ENCODE assay signal across 1 cellular context in genomic region chr17:45311762-45312476, GRCh38.
TF ChIP-seq lines count a peak whose summit lies in the region.

No MANE protein-coding gene starts in this region.

TF ChIP-seq in HepG2, 621 proteins besides CTCF, POLR2A, EP300 and RAD21 (continued from another document and continues in another):
- TF ChIP-seq, protein P1, sequence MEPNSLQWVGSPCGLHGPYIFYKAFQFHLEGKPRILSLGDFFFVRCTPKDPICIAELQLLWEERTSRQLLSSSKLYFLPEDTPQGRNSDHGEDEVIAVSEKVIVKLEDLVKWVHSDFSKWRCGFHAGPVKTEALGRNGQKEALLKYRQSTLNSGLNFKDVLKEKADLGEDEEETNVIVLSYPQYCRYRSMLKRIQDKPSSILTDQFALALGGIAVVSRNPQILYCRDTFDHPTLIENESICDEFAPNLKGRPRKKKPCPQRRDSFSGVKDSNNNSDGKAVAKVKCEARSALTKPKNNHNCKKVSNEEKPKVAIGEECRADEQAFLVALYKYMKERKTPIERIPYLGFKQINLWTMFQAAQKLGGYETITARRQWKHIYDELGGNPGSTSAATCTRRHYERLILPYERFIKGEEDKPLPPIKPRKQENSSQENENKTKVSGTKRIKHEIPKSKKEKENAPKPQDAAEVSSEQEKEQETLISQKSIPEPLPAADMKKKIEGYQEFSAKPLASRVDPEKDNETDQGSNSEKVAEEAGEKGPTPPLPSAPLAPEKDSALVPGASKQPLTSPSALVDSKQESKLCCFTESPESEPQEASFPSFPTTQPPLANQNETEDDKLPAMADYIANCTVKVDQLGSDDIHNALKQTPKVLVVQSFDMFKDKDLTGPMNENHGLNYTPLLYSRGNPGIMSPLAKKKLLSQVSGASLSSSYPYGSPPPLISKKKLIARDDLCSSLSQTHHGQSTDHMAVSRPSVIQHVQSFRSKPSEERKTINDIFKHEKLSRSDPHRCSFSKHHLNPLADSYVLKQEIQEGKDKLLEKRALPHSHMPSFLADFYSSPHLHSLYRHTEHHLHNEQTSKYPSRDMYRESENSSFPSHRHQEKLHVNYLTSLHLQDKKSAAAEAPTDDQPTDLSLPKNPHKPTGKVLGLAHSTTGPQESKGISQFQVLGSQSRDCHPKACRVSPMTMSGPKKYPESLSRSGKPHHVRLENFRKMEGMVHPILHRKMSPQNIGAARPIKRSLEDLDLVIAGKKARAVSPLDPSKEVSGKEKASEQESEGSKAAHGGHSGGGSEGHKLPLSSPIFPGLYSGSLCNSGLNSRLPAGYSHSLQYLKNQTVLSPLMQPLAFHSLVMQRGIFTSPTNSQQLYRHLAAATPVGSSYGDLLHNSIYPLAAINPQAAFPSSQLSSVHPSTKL (CRISPR knock-in tag; IDR thresholded peaks at IDR 0.05), result peak; percentile 89
- TF ChIP-seq ZNF672 (CRISPR knock-in tag; IDR thresholded peaks at IDR 0.05) (no peak), ZFX (CRISPR knock-in tag; IDR thresholded peaks at IDR 0.05; ENCODE audit: low read depth) (peak; percentile 85), GABPB1 (CRISPR knock-in tag; IDR thresholded peaks at IDR 0.05) (peak; percentile 46), CCDC6 (CRISPR knock-in tag; IDR thresholded peaks at IDR 0.05) (no peak; the same call in 1 of the 2 replicates), GATA4 (IDR thresholded peaks at IDR 0.05; ENCODE audit: borderline replicate concordance, low read depth) (no peak), ZFAT (CRISPR knock-in tag; conservative IDR thresholded peaks at IDR 0.05) (no peak), ZNF510 (CRISPR knock-in tag; IDR thresholded peaks at IDR 0.05; ENCODE audit: low read depth) (no peak), CSRNP2 (CRISPR knock-in tag; conservative IDR thresholded peaks at IDR 0.05; ENCODE audit: low read depth) (no peak), PHF5A (CRISPR knock-in tag; IDR thresholded peaks at IDR 0.05; ENCODE audit: low read depth, unreplicated experiment) (peak; percentile 73), GABPA (IDR thresholded peaks at IDR 0.05; ENCODE audit: low read depth, low read length) (no peak), GABPA (CRISPR knock-in tag; IDR thresholded peaks at IDR 0.05; ENCODE audit: low read depth) (peak; percentile 67), SRY (CRISPR knock-in tag; IDR thresholded peaks at IDR 0.05) (peak; percentile 62; the same call in 1 of the 2 replicates), RCOR2 (CRISPR knock-in tag; IDR thresholded peaks at IDR 0.05) (peak; percentile 62; the same call in 1 of the 2 replicates), HDAC1 (CRISPR knock-in tag; IDR thresholded peaks at IDR 0.05) (peak; percentile 87), CBX2 (IDR thresholded peaks at IDR 0.05; ENCODE audit: low read depth, low read length) (no peak), CBX2 (CRISPR knock-in tag; IDR thresholded peaks at IDR 0.05; ENCODE audit: low read depth) (no peak), ZMYM2 (CRISPR knock-in tag; IDR thresholded peaks at IDR 0.05) (no peak), SALL1 (CRISPR knock-in tag; IDR thresholded peaks at IDR 0.05) (peak; percentile 98), ELF1 (CRISPR knock-in tag; IDR thresholded peaks at IDR 0.05) (0 out of 2 replicates have a peak, but pooled peaks have one; percentile 13), SRSF1 (optimal IDR thresholded peaks at IDR 0.05; ENCODE audit: low read depth, low read length) (no peak), ZNF652 (CRISPR knock-in tag; IDR thresholded peaks at IDR 0.05; ENCODE audit: borderline replicate concordance, low read depth) (peak; percentile 11; the same call in 1 of the 2 replicates), ZNF280B (CRISPR knock-in tag; IDR thresholded peaks at IDR 0.05; ENCODE audit: borderline replicate concordance) (peak; percentile 78; the same call in 1 of the 2 replicates), ZNF205 (CRISPR knock-in tag; IDR thresholded peaks at IDR 0.05) (peak; percentile 98), SOX5 (CRISPR knock-in tag; IDR thresholded peaks at IDR 0.05; ENCODE audit: borderline replicate concordance) (peak; percentile 67; the same call in 1 of the 2 replicates), GLI4 (CRISPR knock-in tag; IDR thresholded peaks at IDR 0.05; ENCODE audit: borderline replicate concordance) (no peak), THAP7 (CRISPR knock-in tag; IDR thresholded peaks at IDR 0.05) (no peak), ZNF550 (CRISPR knock-in tag; IDR thresholded peaks at IDR 0.05; ENCODE audit: borderline replicate concordance) (no peak), ZSCAN22 (CRISPR knock-in tag; IDR thresholded peaks at IDR 0.05) (no peak), TCF7L2 (IDR thresholded peaks at IDR 0.05; ENCODE audit: low read depth, low read length) (no peak), RELA (CRISPR knock-in tag; IDR thresholded peaks at IDR 0.05) (no peak), TBP (CRISPR knock-in tag; IDR thresholded peaks at IDR 0.05) (no peak), ZNF564 (CRISPR knock-in tag; IDR thresholded peaks at IDR 0.05) (0 out of 2 replicates have a peak, but pooled peaks have one; percentile 50), ATF7 (IDR thresholded peaks at IDR 0.05) (no peak), ATF7 (CRISPR knock-in tag; IDR thresholded peaks at IDR 0.05) (no peak), ZFP36L2 (CRISPR knock-in tag; IDR thresholded peaks at IDR 0.05) (no peak), ZNF431 (CRISPR knock-in tag; IDR thresholded peaks at IDR 0.05; ENCODE audit: borderline replicate concordance, low read depth) (0 out of 2 replicates have a peak, but pooled peaks have one; percentile 48), ZMYM3 (CRISPR knock-in tag; IDR thresholded peaks at IDR 0.05) (peak; percentile 80; the same call in 1 of the 2 replicates), ZNF607 (CRISPR knock-in tag; IDR thresholded peaks at IDR 0.05; ENCODE audit: borderline replicate concordance) (0 out of 2 replicates have a peak, but pooled peaks have one; percentile 5), RBAK (CRISPR knock-in tag; IDR thresholded peaks at IDR 0.05) (peak; percentile 39; the same call in 1 of the 2 replicates), ZBTB25 (CRISPR knock-in tag; IDR thresholded peaks at IDR 0.05) (no peak; the same call in none of the 2 replicates)
- TF ChIP-seq, protein P2, sequence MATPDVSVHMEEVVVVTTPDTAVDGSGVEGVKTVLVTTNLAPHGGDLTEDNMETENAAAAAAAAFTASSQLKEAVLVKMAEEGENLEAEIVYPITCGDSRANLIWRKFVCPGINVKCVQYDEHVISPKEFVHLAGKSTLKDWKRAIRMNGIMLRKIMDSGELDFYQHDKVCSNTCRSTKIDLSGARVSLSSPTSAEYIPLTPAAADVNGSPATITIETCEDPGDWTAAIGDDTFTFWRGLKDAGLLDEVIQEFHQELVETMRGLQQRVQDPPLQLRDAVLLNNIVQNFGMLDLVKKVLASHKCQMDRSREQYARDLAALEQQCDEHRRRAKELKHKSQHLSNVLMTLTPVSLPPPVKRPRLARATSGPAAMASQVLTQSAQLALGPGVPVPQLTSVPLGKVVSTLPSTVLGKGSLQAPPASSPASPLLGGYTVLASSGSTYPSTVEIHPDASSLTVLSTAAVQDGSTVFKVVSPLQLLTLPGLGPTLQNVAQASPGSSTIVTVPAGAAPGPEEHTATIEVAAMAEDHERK (CRISPR knock-in tag; IDR thresholded peaks at IDR 0.05; ENCODE audit: low read depth), result no peak
- TF ChIP-seq, protein P3, sequence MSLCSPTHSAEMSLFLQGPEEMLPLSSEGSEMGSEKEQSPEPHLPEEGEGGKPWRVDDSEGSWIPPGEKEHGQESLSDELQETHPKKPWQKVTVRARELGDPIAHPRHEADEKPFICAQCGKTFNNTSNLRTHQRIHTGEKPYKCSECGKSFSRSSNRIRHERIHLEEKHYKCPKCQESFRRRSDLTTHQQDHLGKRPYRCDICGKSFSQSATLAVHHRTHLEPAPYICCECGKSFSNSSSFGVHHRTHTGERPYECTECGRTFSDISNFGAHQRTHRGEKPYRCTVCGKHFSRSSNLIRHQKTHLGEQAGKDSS (CRISPR knock-in tag; IDR thresholded peaks at IDR 0.05; ENCODE audit: borderline replicate concordance, low read depth), result peak; percentile 99
- TF ChIP-seq, protein P4, sequence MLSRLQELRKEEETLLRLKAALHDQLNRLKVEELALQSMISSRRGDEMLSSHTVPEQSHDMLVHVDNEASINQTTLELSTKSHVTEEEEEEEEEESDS (CRISPR knock-in tag; IDR thresholded peaks at IDR 0.05; ENCODE audit: borderline replicate concordance), result no peak
- TF ChIP-seq, protein P5, sequence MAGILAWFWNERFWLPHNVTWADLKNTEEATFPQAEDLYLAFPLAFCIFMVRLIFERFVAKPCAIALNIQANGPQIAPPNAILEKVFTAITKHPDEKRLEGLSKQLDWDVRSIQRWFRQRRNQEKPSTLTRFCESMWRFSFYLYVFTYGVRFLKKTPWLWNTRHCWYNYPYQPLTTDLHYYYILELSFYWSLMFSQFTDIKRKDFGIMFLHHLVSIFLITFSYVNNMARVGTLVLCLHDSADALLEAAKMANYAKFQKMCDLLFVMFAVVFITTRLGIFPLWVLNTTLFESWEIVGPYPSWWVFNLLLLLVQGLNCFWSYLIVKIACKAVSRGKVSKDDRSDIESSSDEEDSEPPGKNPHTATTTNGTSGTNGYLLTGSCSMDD (CRISPR knock-in tag; IDR thresholded peaks at IDR 0.05), result no peak
- TF ChIP-seq, protein P6, sequence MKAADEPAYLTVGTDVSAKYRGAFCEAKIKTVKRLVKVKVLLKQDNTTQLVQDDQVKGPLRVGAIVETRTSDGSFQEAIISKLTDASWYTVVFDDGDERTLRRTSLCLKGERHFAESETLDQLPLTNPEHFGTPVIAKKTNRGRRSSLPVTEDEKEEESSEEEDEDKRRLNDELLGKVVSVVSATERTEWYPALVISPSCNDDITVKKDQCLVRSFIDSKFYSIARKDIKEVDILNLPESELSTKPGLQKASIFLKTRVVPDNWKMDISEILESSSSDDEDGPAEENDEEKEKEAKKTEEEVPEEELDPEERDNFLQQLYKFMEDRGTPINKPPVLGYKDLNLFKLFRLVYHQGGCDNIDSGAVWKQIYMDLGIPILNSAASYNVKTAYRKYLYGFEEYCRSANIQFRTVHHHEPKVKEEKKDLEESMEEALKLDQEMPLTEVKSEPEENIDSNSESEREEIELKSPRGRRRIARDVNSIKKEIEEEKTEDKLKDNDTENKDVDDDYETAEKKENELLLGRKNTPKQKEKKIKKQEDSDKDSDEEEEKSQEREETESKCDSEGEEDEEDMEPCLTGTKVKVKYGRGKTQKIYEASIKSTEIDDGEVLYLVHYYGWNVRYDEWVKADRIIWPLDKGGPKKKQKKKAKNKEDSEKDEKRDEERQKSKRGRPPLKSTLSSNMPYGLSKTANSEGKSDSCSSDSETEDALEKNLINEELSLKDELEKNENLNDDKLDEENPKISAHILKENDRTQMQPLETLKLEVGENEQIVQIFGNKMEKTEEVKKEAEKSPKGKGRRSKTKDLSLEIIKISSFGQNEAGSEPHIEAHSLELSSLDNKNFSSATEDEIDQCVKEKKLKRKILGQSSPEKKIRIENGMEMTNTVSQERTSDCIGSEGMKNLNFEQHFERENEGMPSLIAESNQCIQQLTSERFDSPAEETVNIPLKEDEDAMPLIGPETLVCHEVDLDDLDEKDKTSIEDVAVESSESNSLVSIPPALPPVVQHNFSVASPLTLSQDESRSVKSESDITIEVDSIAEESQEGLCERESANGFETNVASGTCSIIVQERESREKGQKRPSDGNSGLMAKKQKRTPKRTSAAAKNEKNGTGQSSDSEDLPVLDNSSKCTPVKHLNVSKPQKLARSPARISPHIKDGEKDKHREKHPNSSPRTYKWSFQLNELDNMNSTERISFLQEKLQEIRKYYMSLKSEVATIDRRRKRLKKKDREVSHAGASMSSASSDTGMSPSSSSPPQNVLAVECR (CRISPR knock-in tag; IDR thresholded peaks at IDR 0.05; ENCODE audit: borderline replicate concordance), result peak; percentile 77; the same call in 1 of the 2 replicates
- TF ChIP-seq, protein P7, sequence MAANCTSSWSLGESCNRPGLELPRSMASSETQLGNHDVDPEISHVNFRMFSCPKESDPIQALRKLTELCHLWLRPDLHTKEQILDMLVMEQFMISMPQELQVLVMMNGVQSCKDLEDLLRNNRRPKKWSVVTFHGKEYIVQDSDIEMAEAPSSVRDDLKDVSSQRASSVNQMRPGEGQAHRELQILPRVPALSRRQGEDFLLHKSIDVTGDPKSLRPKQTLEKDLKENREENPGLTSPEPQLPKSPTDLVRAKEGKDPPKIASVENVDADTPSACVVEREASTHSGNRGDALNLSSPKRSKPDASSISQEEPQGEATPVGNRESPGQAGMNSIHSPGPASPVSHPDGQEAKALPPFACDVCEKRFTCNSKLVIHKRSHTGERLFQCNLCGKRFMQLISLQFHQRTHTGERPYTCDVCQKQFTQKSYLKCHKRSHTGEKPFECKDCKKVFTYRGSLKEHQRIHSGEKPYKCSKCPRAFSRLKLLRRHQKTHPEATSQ (CRISPR knock-in tag; IDR thresholded peaks at IDR 0.05; ENCODE audit: borderline replicate concordance), result 0 out of 2 replicates have a peak, but pooled peaks have one; percentile 24
